ENCODE assay signal across 25 cellular contexts in the genomic region with DNA sequence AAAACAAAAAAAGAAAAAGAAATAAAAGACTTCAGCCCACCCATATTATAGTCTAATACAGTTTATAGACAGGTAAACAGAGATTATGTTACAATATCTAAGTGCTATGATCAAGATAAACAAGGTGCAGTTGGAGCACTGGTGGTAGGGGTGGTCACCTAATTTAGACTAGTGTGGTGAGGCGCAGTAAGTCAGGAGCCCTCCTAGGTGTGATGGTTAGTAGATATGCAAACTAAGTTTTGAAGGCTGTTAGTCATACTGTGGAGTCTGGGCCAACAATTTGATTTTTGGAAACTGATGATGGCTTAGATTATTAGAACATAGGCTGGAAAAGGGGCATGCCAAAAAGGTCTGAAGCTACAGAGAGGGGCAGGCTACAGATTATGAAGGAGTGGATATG.
"Had no signal": no experiment of that assay in that cellular context is flagged by ENCODE, and none has a peak within 500 bp of the region (broad histone marks: within the 10 kb centered on the region; RNA-seq: fewer than 3 reads in every experiment).

No MANE protein-coding gene starts in this region.

- H3K27me3 ChIP-seq: ovary, tibial nerve, uterus had no signal

- DNase-seq: hippocampal formation; kidney glomerular epithelial cell; left cardiac atrium; lower lobe of right lung; mammary epithelial cell; mesenchymal stem cell; naive thymus-derived CD8-positive, alpha-beta T cell; ovary; retina; right cardiac atrium; stimulated activated CD4-positive, alpha-beta T cell treated with anti-CD3 and anti-CD28 coated beads, Interleukin-12 subunit alpha, Interleukin-12 subunit beta, amount 100 ng/mL, for 4 hours; stimulated activated CD4-positive, alpha-beta T cell treated with anti-CD3 and anti-CD28 coated beads, Interleukin-15, amount 100 ng/mL, for 24 hours; stimulated activated CD4-positive, alpha-beta T cell treated with anti-CD3 and anti-CD28 coated beads, Interleukin-2, amount 100 ng/mL, for 24 hours; stimulated activated CD4-positive, alpha-beta T cell treated with anti-CD3 and anti-CD28 coated beads, Interleukin-4, amount 100 ng/mL, for 1 hour; stimulated activated naive B cell treated with anti-CD40 and anti-IgM and Interleukin-4, amounts not matched to agents 10 μg/mL and 1 μg/mL and 100 μg/mL, for 72 hours; substantia nigra; uterus had no signal

- H3K4me3 Mint-ChIP-seq: stimulated activated naive B cell treated with anti-CD40 and anti-IgM and Interleukin-4, amounts not matched to agents 10 μg/mL and 1 μg/mL and 100 μg/mL, for 72 hours; stimulated activated naive CD8-positive, alpha-beta T cell treated with anti-CD3 and anti-CD28 coated beads, Interleukin-15, Interleukin-2, amounts not matched to agents 100 ng/mL and 50 ng/mL, for 24 hours; type B pancreatic cell had no signal

- H3K27me3 Mint-ChIP-seq: naive thymus-derived CD8-positive, alpha-beta T cell; stimulated activated naive B cell treated with anti-CD40 and anti-IgM and Interleukin-4, amounts not matched to agents 10 μg/mL and 1 μg/mL and 100 μg/mL, for 72 hours; stimulated activated naive CD8-positive, alpha-beta T cell treated with anti-CD3 and anti-CD28 coated beads, Interleukin-15, Interleukin-2, amounts not matched to agents 100 ng/mL and 50 ng/mL, for 24 hours; type B pancreatic cell had no signal

- H3K27ac ChIP-seq: lower lobe of right lung, ovary, prostate gland, skin epidermis, tibial nerve, uterus had no signal

- H3K27ac Mint-ChIP-seq: stimulated activated naive B cell treated with anti-CD40 and anti-IgM and Interleukin-4, amounts not matched to agents 10 μg/mL and 1 μg/mL and 100 μg/mL, for 72 hours; stimulated activated naive CD8-positive, alpha-beta T cell treated with anti-CD3 and anti-CD28 coated beads, Interleukin-15, Interleukin-2, amounts not matched to agents 100 ng/mL and 50 ng/mL, for 24 hours; type B pancreatic cell had no signal

- H3K4me1 ChIP-seq: prostate gland had no signal

- H3K9me3 ChIP-seq: lower lobe of right lung, ovary, prostate gland, tibial nerve, uterus had no signal

- H3K36me3 ChIP-seq: lower lobe of right lung, ovary, prostate gland, tibial nerve, uterus had no signal

- ATAC-seq: left cardiac atrium; left lobe of liver; lower lobe of right lung; naive thymus-derived CD8-positive, alpha-beta T cell; right cardiac atrium; sciatic nerve; stimulated activated naive B cell treated with anti-CD40 and anti-IgM and Interleukin-4, amounts not matched to agents 10 μg/mL and 1 μg/mL and 100 μg/mL, for 72 hours had no signal

- FAIRE-seq: keratinocyte had no signal

- H3K4me3 ChIP-seq: lower lobe of right lung, ovary, prostate gland, skin epidermis, tibial nerve, uterus had no signal
